27 cellular contexts compared by ENCODE assay signal in the genomic region with DNA sequence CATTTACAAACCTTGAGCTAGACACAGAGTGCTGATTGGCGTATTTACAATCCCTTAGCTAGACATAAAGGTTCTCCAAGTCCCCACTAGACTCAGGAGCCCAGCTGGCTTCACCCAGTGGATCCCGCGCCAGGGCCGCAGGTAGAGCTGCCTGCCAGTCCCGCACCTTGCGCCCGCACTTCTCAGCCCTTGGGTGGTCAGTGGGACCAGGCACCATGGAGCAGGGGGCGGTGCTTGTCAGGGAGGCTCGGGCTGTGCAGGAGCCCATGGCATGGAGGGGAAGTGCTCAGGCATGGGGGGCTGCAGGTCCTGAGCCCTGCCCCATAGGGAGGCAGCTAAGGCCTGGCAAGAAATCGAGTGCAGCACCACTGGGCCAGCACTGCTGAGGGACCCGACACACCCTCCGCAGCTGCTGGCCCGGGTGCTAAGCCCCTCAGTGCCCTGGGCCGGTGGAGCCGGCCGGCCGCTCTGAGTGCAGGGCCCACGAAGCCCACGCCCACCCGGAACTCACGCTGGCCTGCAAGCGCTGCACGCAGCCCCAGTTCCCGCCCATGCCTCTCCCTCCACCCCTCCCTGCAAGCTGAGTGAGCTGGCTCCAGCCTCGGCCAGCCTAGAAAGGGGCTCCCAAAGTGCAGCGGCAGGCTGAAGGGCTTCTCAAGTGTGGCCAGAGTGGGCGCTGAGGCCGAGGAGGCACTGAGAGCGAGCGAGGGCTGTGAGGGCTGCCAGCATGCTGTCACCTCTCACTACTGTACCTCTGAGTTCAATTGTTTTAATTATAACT.
"Had no signal": no experiment of that assay in that cellular context is flagged by ENCODE, and none has a peak within 500 bp of the region (broad histone marks: within the 10 kb centered on the region; RNA-seq: fewer than 3 reads in every experiment).

No MANE protein-coding gene starts in this region.

- H3K4me3 ChIP-seq: heart right ventricle, hepatocyte, left lung, neural progenitor cell, ovary, prostate gland, skin epidermis, stomach, testis, thyroid gland, transverse colon, uterus had no signal

- H3K4me3 Mint-ChIP-seq: memory B cell; naive thymus-derived CD8-positive, alpha-beta T cell; nephron; neural progenitor cell; stimulated activated naive B cell treated with anti-CD40 and anti-IgM and Interleukin-4, amounts not matched to agents 10 μg/mL and 1 μg/mL and 100 μg/mL, for 72 hours had no signal

- H3K27ac Mint-ChIP-seq: memory B cell; naive thymus-derived CD8-positive, alpha-beta T cell; nephron; neural progenitor cell; stimulated activated naive B cell treated with anti-CD40 and anti-IgM and Interleukin-4, amounts not matched to agents 10 μg/mL and 1 μg/mL and 100 μg/mL, for 72 hours had no signal

- H3K9me3 ChIP-seq: ovary, prostate gland, testis, thyroid gland, transverse colon, uterus had no signal

- H3K4me1 ChIP-seq: heart right ventricle, left lung, neural progenitor cell, prostate gland, testis, thyroid gland, transverse colon, uterus had no signal

- H3K27me3 ChIP-seq: heart right ventricle, hepatocyte, left lung, neural progenitor cell, ovary, stomach, testis, thyroid gland, transverse colon, uterus had no signal

- H3K36me3 Mint-ChIP-seq: memory B cell; naive thymus-derived CD8-positive, alpha-beta T cell; stimulated activated naive B cell treated with anti-CD40 and anti-IgM and Interleukin-4, amounts not matched to agents 10 μg/mL and 1 μg/mL and 100 μg/mL, for 72 hours had no signal

- H3K4me1 Mint-ChIP-seq: memory B cell; naive thymus-derived CD8-positive, alpha-beta T cell; nephron; neural progenitor cell; stimulated activated naive B cell treated with anti-CD40 and anti-IgM and Interleukin-4, amounts not matched to agents 10 μg/mL and 1 μg/mL and 100 μg/mL, for 72 hours had no signal

- ATAC-seq: heart right ventricle; left colon; left lung; naive thymus-derived CD8-positive, alpha-beta T cell; right cardiac atrium; sciatic nerve; stimulated activated naive B cell treated with anti-CD40 and anti-IgM and Interleukin-4, amounts not matched to agents 10 μg/mL and 1 μg/mL and 100 μg/mL, for 72 hours; stimulated activated naive CD8-positive, alpha-beta T cell treated with anti-CD3 and anti-CD28 coated beads, Interleukin-15, Interleukin-2, amounts not matched to agents 100 U/mL and 50 U/mL, for 24 hours had no signal

- H3K27ac ChIP-seq: heart right ventricle, hepatocyte, left lung, neural progenitor cell, ovary, prostate gland, skin epidermis, stomach, testis, thyroid gland, transverse colon, uterus had no signal

- DNase-seq: heart right ventricle; islet precursor cell; kidney glomerular epithelial cell; left colon; naive thymus-derived CD8-positive, alpha-beta T cell; ovary; retina; stimulated activated CD4-positive, alpha-beta T cell treated with anti-CD3 and anti-CD28 coated beads, Interleukin-12 subunit alpha, Interleukin-12 subunit beta, amount 100 ng/mL, for 4 hours; stimulated activated CD4-positive, alpha-beta T cell treated with anti-CD3 and anti-CD28 coated beads, Interleukin-15, amount 100 ng/mL, for 24 hours; stimulated activated CD4-positive, alpha-beta T cell treated with anti-CD3 and anti-CD28 coated beads, Interleukin-2, amount 100 ng/mL, for 24 hours; stimulated activated CD4-positive, alpha-beta T cell treated with anti-CD3 and anti-CD28 coated beads, Interleukin-4, amount 100 ng/mL, for 1 hour; stimulated activated naive B cell treated with anti-CD40 and anti-IgM and Interleukin-4, amounts not matched to agents 10 μg/mL and 1 μg/mL and 100 μg/mL, for 72 hours; stimulated activated naive CD8-positive, alpha-beta T cell treated with anti-CD3 and anti-CD28 coated beads, Interleukin-15, Interleukin-2, amounts not matched to agents 100 U/mL and 50 U/mL, for 24 hours; stomach; testis; thyroid gland; transverse colon; uterus had no signal

- H3K36me3 ChIP-seq: heart right ventricle, left lung, neural progenitor cell, ovary, prostate gland, stomach, thyroid gland, transverse colon, uterus had no signal

- H3K27me3 Mint-ChIP-seq: memory B cell; naive thymus-derived CD8-positive, alpha-beta T cell; stimulated activated naive B cell treated with anti-CD40 and anti-IgM and Interleukin-4, amounts not matched to agents 10 μg/mL and 1 μg/mL and 100 μg/mL, for 72 hours had no signal
